In genomic region chrX:43005561-43005960, GRCh38 we compare ENCODE assay signal across 24 cellular contexts.
"Had no signal": no experiment of that assay in that cellular context is flagged by ENCODE, and none has a peak within 500 bp of the region (broad histone marks: within the 10 kb centered on the region; RNA-seq: fewer than 3 reads in every experiment).

No MANE protein-coding gene starts in this region.

- H3K4me3 ChIP-seq: body of pancreas, left lung, lung, neural progenitor cell, right lobe of liver, skin epidermis, tibial artery had no signal

- H3K4me1 Mint-ChIP-seq: mesothelial cell of epicardium; stimulated activated effector memory CD8-positive, alpha-beta T cell treated with anti-CD3 and anti-CD28 coated beads, Interleukin-12 subunit alpha, Interleukin-12 subunit beta, amount 100 ng/mL, for 72 hours; stimulated activated naive CD8-positive, alpha-beta T cell treated with anti-CD3 and anti-CD28 coated beads, Interleukin-15, amount 100 ng/mL, for 72 hours had no signal

- H3K36me3 ChIP-seq: left lung, neural progenitor cell, right lobe of liver, tibial artery had no signal

- H3K27me3 ChIP-seq: body of pancreas, foreskin keratinocyte, left lung, neural progenitor cell, right lobe of liver, tibial artery had no signal

- H3K9ac ChIP-seq: neural progenitor cell had no signal

- H3K4me1 ChIP-seq: body of pancreas, foreskin keratinocyte, left lung, right lobe of liver, tibial artery had no signal

- H3K27ac ChIP-seq: body of pancreas, foreskin keratinocyte, left lung, neural progenitor cell, right lobe of liver, skin epidermis, tibial artery, VCaP had no signal

- H3K27me3 Mint-ChIP-seq: activated naive CD8-positive, alpha-beta T cell treated with anti-CD3 and anti-CD28 coated beads, Interleukin-2, amount 50 U/mL, for 24 hours; dendritic cell treated with granulocyte-macrophage colony-stimulating factor and Interleukin-4, amounts not matched to agents 40 ng/mL and 50 ng/mL, for 4 days; naive thymus-derived CD8-positive, alpha-beta T cell; stimulated activated naive CD8-positive, alpha-beta T cell treated with anti-CD3 and anti-CD28 coated beads, Interleukin-15, amount 100 ng/mL, for 72 hours had no signal

- H3K36me3 Mint-ChIP-seq: mesothelial cell of epicardium; naive thymus-derived CD8-positive, alpha-beta T cell; neural progenitor cell; stimulated activated effector memory CD8-positive, alpha-beta T cell treated with anti-CD3 and anti-CD28 coated beads, Interleukin-12 subunit alpha, Interleukin-12 subunit beta, amount 100 ng/mL, for 72 hours had no signal

- H2AFZ ChIP-seq: neural progenitor cell had no signal

- H3K4me2 ChIP-seq: neural progenitor cell had no signal

- H3K9me3 ChIP-seq: body of pancreas, left lung, right lobe of liver, tibial artery had no signal

- DNase-seq: activated CD4-positive, alpha-beta T cell treated with anti-CD3 and anti-CD28 coated beads for 1 hour; activated CD4-positive, alpha-beta T cell treated with anti-CD3 and anti-CD28 coated beads, Interleukin-2, amount 50 U/mL, for 4 hours; activated effector memory CD4-positive, alpha-beta T cell treated with Interleukin-2 at 50 U/mL for 16 hours; activated naive CD4-positive, alpha-beta T cell treated with anti-CD3 and anti-CD28 coated beads, Interleukin-2, amount 50 U/mL, for 16 hours; activated naive CD8-positive, alpha-beta T cell treated with anti-CD3 and anti-CD28 coated beads, Interleukin-2, amount 50 U/mL, for 24 hours; activated T-cell treated with anti-CD3 and anti-CD28 coated beads, Interleukin-2, amount 50 U/mL, for 48 hours; body of pancreas; effector CD8-positive, alpha-beta T cell; foreskin keratinocyte; kidney glomerular epithelial cell; left lung; naive thymus-derived CD8-positive, alpha-beta T cell; posterior cingulate gyrus; right lobe of liver; stimulated activated CD4-positive, alpha-beta T cell treated with anti-CD3 and anti-CD28 coated beads, Interleukin-2, amount 100 ng/mL, for 24 hours; stimulated activated naive CD8-positive, alpha-beta T cell treated with anti-CD3 and anti-CD28 coated beads, Interleukin-15, amount 100 ng/mL, for 72 hours; tibial artery had no signal

- H3K27ac Mint-ChIP-seq: activated naive CD8-positive, alpha-beta T cell treated with anti-CD3 and anti-CD28 coated beads, Interleukin-2, amount 50 U/mL, for 24 hours; dendritic cell treated with granulocyte-macrophage colony-stimulating factor and Interleukin-4, amounts not matched to agents 40 ng/mL and 50 ng/mL, for 4 days; mesothelial cell of epicardium; naive thymus-derived CD8-positive, alpha-beta T cell; neural progenitor cell; stimulated activated effector memory CD8-positive, alpha-beta T cell treated with anti-CD3 and anti-CD28 coated beads, Interleukin-12 subunit alpha, Interleukin-12 subunit beta, amount 100 ng/mL, for 72 hours; stimulated activated naive CD8-positive, alpha-beta T cell treated with anti-CD3 and anti-CD28 coated beads, Interleukin-15, amount 100 ng/mL, for 72 hours had no signal

- H3K4me3 Mint-ChIP-seq: activated naive CD8-positive, alpha-beta T cell treated with anti-CD3 and anti-CD28 coated beads, Interleukin-2, amount 50 U/mL, for 24 hours; dendritic cell treated with granulocyte-macrophage colony-stimulating factor and Interleukin-4, amounts not matched to agents 40 ng/mL and 50 ng/mL, for 4 days; mesothelial cell of epicardium; naive thymus-derived CD8-positive, alpha-beta T cell; neural progenitor cell; stimulated activated effector memory CD8-positive, alpha-beta T cell treated with anti-CD3 and anti-CD28 coated beads, Interleukin-12 subunit alpha, Interleukin-12 subunit beta, amount 100 ng/mL, for 72 hours; stimulated activated naive CD8-positive, alpha-beta T cell treated with anti-CD3 and anti-CD28 coated beads, Interleukin-15, amount 100 ng/mL, for 72 hours had no signal

- H3K9me3 Mint-ChIP-seq: activated naive CD8-positive, alpha-beta T cell treated with anti-CD3 and anti-CD28 coated beads, Interleukin-2, amount 50 U/mL, for 24 hours; dendritic cell treated with granulocyte-macrophage colony-stimulating factor and Interleukin-4, amounts not matched to agents 40 ng/mL and 50 ng/mL, for 4 days; mesothelial cell of epicardium; stimulated activated effector memory CD8-positive, alpha-beta T cell treated with anti-CD3 and anti-CD28 coated beads, Interleukin-12 subunit alpha, Interleukin-12 subunit beta, amount 100 ng/mL, for 72 hours; stimulated activated naive CD8-positive, alpha-beta T cell treated with anti-CD3 and anti-CD28 coated beads, Interleukin-15, amount 100 ng/mL, for 72 hours had no signal
